24 cellular contexts compared by ENCODE assay signal in genomic region chr15:45448516-45448915, GRCh38.
A peak's percentile ranks its signal among the peaks of the same experiment; 100 is the strongest.
DNase-seq lines count a peak whose midpoint lies in the region; ATAC-seq, FAIRE-seq and TF ChIP-seq lines count a peak whose summit lies in the region.
"Had no signal": no experiment of that assay in that cellular context is flagged by ENCODE, and none has a peak within 500 bp of the region (broad histone marks: within the 10 kb centered on the region; RNA-seq: fewer than 3 reads in every experiment).

No MANE protein-coding gene starts in this region.

- peak overlapping the region; percentile 59 for H3K4me2 ChIP-seq in PC-3 (ENCODE audit: low read length)

- 0 out of 2 replicates have a peak, but pooled peaks cover 3% of the 10 kb centered on the region for H3K79me2 ChIP-seq in PC-3 (ENCODE audit: low read length)

- TF ChIP-seq CTCF in CD14-positive monocyte (IDR thresholded peaks at IDR 0.05) (no peak), PC-3 (conservative IDR thresholded peaks at IDR 0.05; ENCODE audit: low read depth, low read length) (no peak)

- no peaks in the 10 kb centered on the region for H3F3A ChIP-seq in PC-3 (ENCODE audit: low read length, unreplicated experiment)

- TF ChIP-seq POLR2A in GM12891 (IDR thresholded peaks at IDR 0.05; ENCODE audit: low read depth, low read length) = no peak

- H3K27ac Mint-ChIP-seq in CD14-positive monocyte = peak overlapping the region; percentile 88 to 97 (median 91)
- H3K27ac Mint-ChIP-seq in dendritic cell treated with granulocyte-macrophage colony-stimulating factor and Interleukin-4, amounts not matched to agents 40 ng/mL and 50 ng/mL, for 4 days = peak overlapping the region; percentile 84
- no peak overlapping the region for H3K27ac Mint-ChIP-seq in activated CD4-positive, alpha-beta memory T cell treated with anti-CD3 and anti-CD28 coated beads for 36 hours
- H3K27ac Mint-ChIP-seq: activated naive CD8-positive, alpha-beta T cell; activated T-cell treated with anti-CD3 and anti-CD28 coated beads, Interleukin-2, amount 50 U/mL, for 72 hours; T-helper 1 cell treated with Interleukin-12 subunit alpha and Interleukin-12 subunit beta and Interleukin-4 antibody, amounts not matched to agents 30 μg/mL and 1 μg/mL, for 36 hours had no signal

- no TSS peak for BruUV-seq in PC-3 (replicated peaks; lab: Mats Ljungman, UMichigan)

- H3K9ac ChIP-seq in PC-3 (ENCODE audit: low read length) (peak overlapping the region; percentile 57), mucosa of stomach (ENCODE audit: low read length) (peak overlapping the region; percentile 49)

- H3K27ac ChIP-seq in PC-3 (ENCODE audit: low read length) = peak overlapping the region; percentile 88

- POLR2A ChIA-PET in PC-3 (lab: Charles Lee; ENCODE audit: unreplicated experiment) = no interaction called here
- POLR2A ChIA-PET in activated CD4-positive, alpha-beta memory T cell treated with anti-CD3 and anti-CD28 coated beads for 36 hours (lab: Charles Lee) = no interaction called here

- H3K4me3 Mint-ChIP-seq in CD14-positive monocyte = peak overlapping the region; percentile 59 to 66
- peak overlapping the region; percentile 2 for H3K4me3 Mint-ChIP-seq in dendritic cell treated with granulocyte-macrophage colony-stimulating factor and Interleukin-4, amounts not matched to agents 40 ng/mL and 50 ng/mL, for 4 days
- no peak overlapping the region for H3K4me3 Mint-ChIP-seq in activated CD4-positive, alpha-beta memory T cell treated with anti-CD3 and anti-CD28 coated beads for 36 hours
- H3K4me3 Mint-ChIP-seq: activated naive CD8-positive, alpha-beta T cell; activated T-cell treated with anti-CD3 and anti-CD28 coated beads, Interleukin-2, amount 50 U/mL, for 72 hours; naive thymus-derived CD8-positive, alpha-beta T cell; T-helper 1 cell treated with Interleukin-12 subunit alpha and Interleukin-12 subunit beta and Interleukin-4 antibody, amounts not matched to agents 30 μg/mL and 1 μg/mL, for 36 hours had no signal

- peaks cover 22 to 32% (median 26%) of the 10 kb centered on the region in 3 donors for H3K27me3 Mint-ChIP-seq in CD14-positive monocyte (ENCODE audit: low read depth in 3 of 3)
- no peaks in the 10 kb centered on the region for H3K27me3 Mint-ChIP-seq in dendritic cell treated with granulocyte-macrophage colony-stimulating factor and Interleukin-4, amounts not matched to agents 40 ng/mL and 50 ng/mL, for 4 days
- H3K27me3 Mint-ChIP-seq in activated CD4-positive, alpha-beta memory T cell treated with anti-CD3 and anti-CD28 coated beads for 36 hours = no peaks in the 10 kb centered on the region
- H3K27me3 Mint-ChIP-seq: activated naive CD8-positive, alpha-beta T cell had no signal

- intact Hi-C loops in CD14-positive monocyte (cut with micrococcal nuclease) (no loop called here), PC-3 (cut with micrococcal nuclease) (no loop called here)
- intact Hi-C loops in dendritic cell treated with granulocyte-macrophage colony-stimulating factor and Interleukin-4, amounts not matched to agents 40 ng/mL and 50 ng/mL, for 4 days (cut with micrococcal nuclease) = loop anchor here (1.0 kb wide), 1 partner anchor 8 kb away; no protein-coding TSS in a partner anchor
- intact Hi-C loops in activated CD4-positive, alpha-beta memory T cell treated with anti-CD3 and anti-CD28 coated beads for 36 hours (cut with micrococcal nuclease) = no loop called here

- DNase-seq in CD14-positive monocyte (ENCODE audit: low spot score) = no peak
- peak; percentile 28 for DNase-seq in PC-3
- DNase-seq in frontal cortex (ENCODE audit: low spot score in 2 of 2) = no peak
- DNase-seq in activated CD4-positive, alpha-beta memory T cell treated with anti-CD3 and anti-CD28 coated beads for 36 hours = no peak
- no peak for DNase-seq in Kasumi-1 (lab: John Stamatoyannopoulos, UW)
- no peak for DNase-seq in GM12891 (ENCODE audit: insufficient read length, low spot score)
- DNase-seq: activated CD4-positive, CD25-positive, alpha-beta regulatory T cell; activated CD8-positive, alpha-beta memory T cell treated with anti-CD3 and anti-CD28 coated beads for 24 hours; activated T-cell treated with anti-CD3 and anti-CD28 coated beads, Interleukin-2, amount 50 U/mL, for 72 hours; glutamatergic neuron; KG1; naive thymus-derived CD8-positive, alpha-beta T cell; NCI-H1048; NCI-H2081 treated with DMSO at 0.1 percent for 48 hours; NCI-H510A; retina; SHP77; stimulated activated naive CD4-positive, alpha-beta T cell treated with Interleukin-2 at 50 U/mL for 16 hours had no signal

- H3K4me1 Mint-ChIP-seq in CD14-positive monocyte = peaks cover 51% of the 10 kb centered on the region
- peaks cover 84% of the 10 kb centered on the region for H3K4me1 Mint-ChIP-seq in dendritic cell treated with granulocyte-macrophage colony-stimulating factor and Interleukin-4, amounts not matched to agents 40 ng/mL and 50 ng/mL, for 4 days (ENCODE audit: low read depth)
- H3K4me1 Mint-ChIP-seq in activated CD4-positive, alpha-beta memory T cell treated with anti-CD3 and anti-CD28 coated beads for 36 hours (ENCODE audit: low read depth) = no peaks in the 10 kb centered on the region

- H3K4me3 ChIP-seq in PC-3 (ENCODE audit: low read length) = no peak overlapping the region
- no peak overlapping the region for H3K4me3 ChIP-seq in mucosa of stomach (ENCODE audit: low read length)

- H3K9me3 ChIP-seq in PC-3 (ENCODE audit: low read length) = no peaks in the 10 kb centered on the region
- H3K9me3 ChIP-seq in mucosa of stomach (ENCODE audit: control insufficient read depth, low read length) = no peaks in the 10 kb centered on the region
- H3K9me3 ChIP-seq: upper lobe of left lung had no signal

- CTCF ChIA-PET in PC-3 (lab: Charles Lee) = no interaction called here
- CTCF ChIA-PET in activated CD4-positive, alpha-beta memory T cell treated with anti-CD3 and anti-CD28 coated beads for 36 hours (lab: Charles Lee) = interaction anchor here (1.8 to 2.3 kb wide), 2 partner anchors 9 to 19 kb away, joined by 6 to 14 read pairs; no protein-coding TSS in a partner anchor

- H3K4me1 ChIP-seq in PC-3 (ENCODE audit: insufficient read depth, low read length) (peaks cover 46% of the 10 kb centered on the region), mucosa of stomach (ENCODE audit: control insufficient read depth, insufficient read depth, low read length) (peaks cover 55% of the 10 kb centered on the region)

- FAIRE-seq in frontal cortex (lab: Jason Lieb, UNC) (no peak), GM12891 (lab: Jason Lieb, UNC) (no peak)

- no peaks in the 10 kb centered on the region for H3K9me2 ChIP-seq in PC-3 (replicated peaks; ENCODE audit: low read length)

- H3K27me3 ChIP-seq in PC-3 (ENCODE audit: low read length) = no peaks in the 10 kb centered on the region
- H3K27me3 ChIP-seq in mucosa of stomach (ENCODE audit: control insufficient read depth, insufficient read depth, low read length) = no peaks in the 10 kb centered on the region
- H3K27me3 ChIP-seq: upper lobe of left lung had no signal

- ATAC-seq in PC-3 = no peak
- ATAC-seq: esophagus mucosa; naive thymus-derived CD8-positive, alpha-beta T cell had no signal

- H3K36me3 Mint-ChIP-seq in CD14-positive monocyte = peaks cover 3 to 25% of the 10 kb centered on the region in 2 donors
- no peaks in the 10 kb centered on the region for H3K36me3 Mint-ChIP-seq in dendritic cell treated with granulocyte-macrophage colony-stimulating factor and Interleukin-4, amounts not matched to agents 40 ng/mL and 50 ng/mL, for 4 days (ENCODE audit: low read depth)
- peaks cover 2% of the 10 kb centered on the region for H3K36me3 Mint-ChIP-seq in activated CD4-positive, alpha-beta memory T cell treated with anti-CD3 and anti-CD28 coated beads for 36 hours
- H3K36me3 Mint-ChIP-seq: activated naive CD8-positive, alpha-beta T cell; naive thymus-derived CD8-positive, alpha-beta T cell had no signal

- peak overlapping the region; percentile 3; the same call in 1 of the 2 replicates for H2AFZ ChIP-seq in PC-3 (ENCODE audit: low read length)

- peaks cover 0 to 7% (median 2%) of the 10 kb centered on the region in 7 donors for H3K9me3 Mint-ChIP-seq in CD14-positive monocyte
- H3K9me3 Mint-ChIP-seq in dendritic cell treated with granulocyte-macrophage colony-stimulating factor and Interleukin-4, amounts not matched to agents 40 ng/mL and 50 ng/mL, for 4 days = no peaks in the 10 kb centered on the region
- H3K9me3 Mint-ChIP-seq in activated CD4-positive, alpha-beta memory T cell treated with anti-CD3 and anti-CD28 coated beads for 36 hours = peaks cover 2% of the 10 kb centered on the region
- H3K9me3 Mint-ChIP-seq: activated T-cell treated with anti-CD3 and anti-CD28 coated beads, Interleukin-2, amount 50 U/mL, for 72 hours; T-helper 1 cell treated with Interleukin-12 subunit alpha and Interleukin-12 subunit beta and Interleukin-4 antibody, amounts not matched to agents 30 μg/mL and 1 μg/mL, for 36 hours had no signal

- H4K20me1 ChIP-seq in PC-3 (ENCODE audit: low read length) = no peaks in the 10 kb centered on the region

- H3K36me3 ChIP-seq in PC-3 (ENCODE audit: low read depth, low read length) = no peaks in the 10 kb centered on the region
- H3K36me3 ChIP-seq in mucosa of stomach (ENCODE audit: control insufficient read depth, insufficient read depth, low read length) = no peaks in the 10 kb centered on the region
- H3K36me3 ChIP-seq: upper lobe of left lung had no signal

TF ChIP-seq in GM12891, 5 proteins besides CTCF, POLR2A, EP300 and RAD21:
- no peak for TF ChIP-seq SPI1 (IDR thresholded peaks at IDR 0.05; ENCODE audit: low read depth, low read length)
- no peak for TF ChIP-seq TAF1 (IDR thresholded peaks at IDR 0.05; ENCODE audit: low read depth, low read length)
- TF ChIP-seq POU2F2 (IDR thresholded peaks at IDR 0.05; ENCODE audit: low read depth, low read length) = no peak
- no peak for TF ChIP-seq PAX5 (IDR thresholded peaks at IDR 0.05; ENCODE audit: insufficient read depth, low read length, severe bottlenecking)
- TF ChIP-seq POLR2AphosphoS5 (IDR thresholded peaks at IDR 0.05; ENCODE audit: low read depth, low read length) = no peak
